ENCODE assay signal across 24 cellular contexts in genomic region chr7:22610258-22610657, GRCh38.
DNase-seq lines count a peak whose midpoint lies in the region; FAIRE-seq and TF ChIP-seq lines count a peak whose summit lies in the region.
"Had no signal": no experiment of that assay in that cellular context is flagged by ENCODE, and none has a peak within 500 bp of the region (broad histone marks: within the 10 kb centered on the region; RNA-seq: fewer than 3 reads in every experiment).

No MANE protein-coding gene starts in this region.

- POLR2A ChIA-PET in endothelial cell of umbilical vein (lab: Charles Lee), result no interaction called here

- H3K4me3 ChIP-seq in GM23248 (no peak overlapping the region), SJSA1 (no peak overlapping the region), endothelial cell of umbilical vein (replicated peaks in 1 of 3; ENCODE audit: insufficient read depth in 1 of 3, low read depth in 1 of 3, low read length in 3 of 3) (no peak overlapping the region), osteoblast (ENCODE audit: insufficient read depth, low read length) (no peak overlapping the region), HAP-1 (no peak overlapping the region), right atrium auricular region (no peak overlapping the region)
- H3K4me3 ChIP-seq: A549, K562 had no signal

- H3K4me2 ChIP-seq in GM23248 (ENCODE audit: unreplicated experiment), result no peak overlapping the region
- peak overlapping the region; percentile 0 for H3K4me2 ChIP-seq in endothelial cell of umbilical vein (ENCODE audit: insufficient read depth, low read length)
- no peak overlapping the region for H3K4me2 ChIP-seq in osteoblast (ENCODE audit: insufficient read depth, low read length)
- H3K4me2 ChIP-seq: A549 had no signal

- H3K36me3 ChIP-seq in GM23248 (ENCODE audit: low read depth), result no peaks in the 10 kb centered on the region
- H3K36me3 ChIP-seq in SJSA1, result no peaks in the 10 kb centered on the region
- no peaks in the 10 kb centered on the region for H3K36me3 ChIP-seq in endothelial cell of umbilical vein (ENCODE audit: control insufficient read depth in 2 of 2, extremely low read depth in 1 of 2, insufficient read depth in 2 of 2, low read length in 2 of 2)
- no peaks in the 10 kb centered on the region for H3K36me3 ChIP-seq in osteoblast (ENCODE audit: insufficient read depth, low read length)
- H3K36me3 ChIP-seq in HAP-1 (replicated peaks), result no peaks in the 10 kb centered on the region
- no peaks in the 10 kb centered on the region for H3K36me3 ChIP-seq in right atrium auricular region

- CTCF ChIA-PET in endothelial cell of umbilical vein (lab: Charles Lee), result interaction anchor here (0.7 to 1.5 kb wide), 6 partner anchors 12 to 122 kb away, joined by 3 to 5 read pairs (median 4); partner anchors contain the start of gene IL6

- DNase-seq in GM23248 (no peak), SJSA1 (ENCODE audit: low read depth in 1 of 2, low spot score in 2 of 2) (no peak), endothelial cell of umbilical vein (ENCODE audit: low read depth, low spot score) (peak; percentile 34), osteoblast (ENCODE audit: insufficient read length, low spot score, missing footprints) (no peak), HAP-1 (ENCODE audit: low spot score in 2 of 2) (no peak), right atrium auricular region (ENCODE audit: low spot score) (no peak)
- DNase-seq in activated effector memory CD4-positive, alpha-beta T cell treated with Interleukin-2 at 50 U/mL for 16 hours, result no peak
- DNase-seq: C1 segment of cervical spinal cord; Caco-2; CD4-positive, alpha-beta memory T cell; GF-D8; Kasumi-1; MV-4-11; NCI-H1105; NCI-H1436 treated with DMSO at 0.1 percent for 48 hours; NCI-H1930; NCI-H2107; NCI-H524; NCI-H774; SW 1271 had no signal

- no peak overlapping the region for H2AFZ ChIP-seq in GM23248
- no peak overlapping the region for H2AFZ ChIP-seq in endothelial cell of umbilical vein (ENCODE audit: low read depth, low read length)
- no peak overlapping the region for H2AFZ ChIP-seq in osteoblast (ENCODE audit: low read length)

- intact Hi-C loops in endothelial cell of umbilical vein (cut with micrococcal nuclease), result loop anchor here (2.0 kb wide), 1 partner anchor 23 kb away; no protein-coding TSS in a partner anchor

- peaks cover 29% of the 10 kb centered on the region for H3K4me1 ChIP-seq in GM23248 (ENCODE audit: insufficient read depth)
- H3K4me1 ChIP-seq in SJSA1 (replicated peaks), result peaks cover 18% of the 10 kb centered on the region
- peaks cover 16% of the 10 kb centered on the region for H3K4me1 ChIP-seq in endothelial cell of umbilical vein (ENCODE audit: control insufficient read depth, extremely low read depth, insufficient read depth, low read length)
- peaks cover 30% of the 10 kb centered on the region for H3K4me1 ChIP-seq in osteoblast (ENCODE audit: insufficient read depth, low read length)
- H3K4me1 ChIP-seq in HAP-1, result no peaks in the 10 kb centered on the region
- no peaks in the 10 kb centered on the region for H3K4me1 ChIP-seq in right atrium auricular region
- H3K4me1 ChIP-seq: A549, Caco-2 had no signal

- TF ChIP-seq POLR2A in endothelial cell of umbilical vein (IDR thresholded peaks at IDR 0.05; ENCODE audit: low read depth, low read length), result no peak

- H3K27ac ChIP-seq in GM23248 (peak overlapping the region; percentile 20; the same call in 1 of the 2 replicates), SJSA1 (peak overlapping the region; percentile 10; the same call in 1 of the 2 replicates), endothelial cell of umbilical vein (ENCODE audit: insufficient read depth, low read depth, low read length) (no peak overlapping the region), osteoblast (ENCODE audit: low read depth, low read length) (peak overlapping the region; percentile 65), right atrium auricular region (no peak overlapping the region)
- H3K27ac ChIP-seq: A549, HL-60 had no signal

- no peaks in the 10 kb centered on the region for H3K9me1 ChIP-seq in endothelial cell of umbilical vein (replicated peaks; ENCODE audit: control insufficient read depth, extremely low read depth, insufficient read depth, low read length)

- TF ChIP-seq CTCF in endothelial cell of umbilical vein (IDR thresholded peaks at IDR 0.05; ENCODE audit: extremely low read depth in 1 of 2, insufficient read depth in 1 of 2, low read depth in 1 of 2, low read length in 2 of 2) (no peak), osteoblast (IDR thresholded peaks at IDR 0.05; ENCODE audit: extremely low read depth, low read depth, low read length) (no peak), right atrium auricular region (IDR thresholded peaks at IDR 0.05) (no peak)

- BruUV-seq in endothelial cell of umbilical vein (replicated peaks; lab: Mats Ljungman, UMichigan), result no TSS peak

- dilution Hi-C loops in endothelial cell of umbilical vein (cut with MboI; ENCODE audit: extremely low pct_ligation_motif_present, low sequenced_read_pairs), result no loop called here

- H3K9ac ChIP-seq in GM23248 (no peak overlapping the region), endothelial cell of umbilical vein (replicated peaks; ENCODE audit: extremely low read depth, insufficient read depth, low read length) (no peak overlapping the region)

- H3K27me3 ChIP-seq in GM23248 (replicated peaks; ENCODE audit: insufficient read depth) (no peaks in the 10 kb centered on the region), SJSA1 (replicated peaks) (no peaks in the 10 kb centered on the region), endothelial cell of umbilical vein (ENCODE audit: control insufficient read depth in 2 of 2, insufficient read depth in 2 of 2, low read length in 2 of 2) (no peaks in the 10 kb centered on the region), osteoblast (ENCODE audit: insufficient read depth, low read length) (no peaks in the 10 kb centered on the region), HAP-1 (ENCODE audit: low read depth) (no peaks in the 10 kb centered on the region), right atrium auricular region (no peaks in the 10 kb centered on the region)

- H3F3A ChIP-seq in GM23248 (ENCODE audit: insufficient read depth), result 0 out of 2 replicates have a peak, but pooled peaks cover 8% of the 10 kb centered on the region

- in situ Hi-C loops in GM23248 (cut with MboI) (no loop called here), HAP-1 (cut with MboI; ENCODE audit: low sequenced_read_pairs) (no loop called here)

- H4K20me1 ChIP-seq in GM23248 (ENCODE audit: insufficient read depth) (no peaks in the 10 kb centered on the region), endothelial cell of umbilical vein (replicated peaks; ENCODE audit: control insufficient read depth, extremely low read depth, insufficient read depth, low read length) (no peaks in the 10 kb centered on the region), osteoblast (ENCODE audit: insufficient read depth, low read length) (no peaks in the 10 kb centered on the region)

- peak; percentile 62 for FAIRE-seq in endothelial cell of umbilical vein (lab: Jason Lieb, UNC)
- FAIRE-seq: A549, H1, K562 had no signal

- H3K9me3 ChIP-seq in GM23248 (ENCODE audit: low read depth), result no peaks in the 10 kb centered on the region
- no peaks in the 10 kb centered on the region for H3K9me3 ChIP-seq in SJSA1 (replicated peaks)
- H3K9me3 ChIP-seq in endothelial cell of umbilical vein (replicated peaks; ENCODE audit: control insufficient read depth, insufficient read depth, low read length), result no peaks in the 10 kb centered on the region
- no peaks in the 10 kb centered on the region for H3K9me3 ChIP-seq in osteoblast (ENCODE audit: low read depth, low read length)
- 0 out of 2 replicates have a peak, but pooled peaks cover 3% of the 10 kb centered on the region for H3K9me3 ChIP-seq in HAP-1
- no peaks in the 10 kb centered on the region for H3K9me3 ChIP-seq in right atrium auricular region
- H3K9me3 ChIP-seq: A549, Caco-2 had no signal

- no peaks in the 10 kb centered on the region for H3K9me2 ChIP-seq in GM23248 (ENCODE audit: insufficient read depth)

- H3K79me2 ChIP-seq in GM23248 (ENCODE audit: insufficient read depth), result no peaks in the 10 kb centered on the region
- no peaks in the 10 kb centered on the region for H3K79me2 ChIP-seq in endothelial cell of umbilical vein (ENCODE audit: control insufficient read depth, insufficient read depth, low read length)
- no peaks in the 10 kb centered on the region for H3K79me2 ChIP-seq in osteoblast (ENCODE audit: insufficient read depth, low read length)

- WGBS in GM23248 (ENCODE audit: low coverage in 1 of 2, low lambda C conversion rate in 2 of 2, missing lambda C conversion rate in 2 of 2), 2 experiments, result 90 to 98% methylated on average over 3 of the region's 3 CpGs

TF ChIP-seq in endothelial cell of umbilical vein, 7 proteins besides CTCF, POLR2A, EP300 and RAD21:
- TF ChIP-seq EZH2 (IDR thresholded peaks at IDR 0.05; ENCODE audit: borderline replicate concordance, low read depth, low read length, severe bottlenecking) (no peak), JUN (IDR thresholded peaks at IDR 0.05; ENCODE audit: borderline replicate concordance, insufficient read depth, insufficient read length, low read depth) (no peak), POLR2AphosphoS5 (IDR thresholded peaks at IDR 0.05; ENCODE audit: insufficient read depth, low read depth, low read length) (no peak)
TF ChIP-seq in endothelial cell of umbilical vein: peak in this region for 0.

Comparison
In these comparisons a context has a peak if more than half of its experiments do, and no peak if none do; other contexts are left out.
1. H3K27ac ChIP-seq: peak in GM23248 (single experiment), SJSA1 (single experiment) and osteoblast (single experiment); none in endothelial cell of umbilical vein (single experiment) and right atrium auricular region (0 of 2).